In genomic region chr5:32102254-32102653, GRCh38 we compare ENCODE assay signal across 13 cellular contexts.
DNase-seq lines count a peak whose midpoint lies in the region; ATAC-seq and TF ChIP-seq lines count a peak whose summit lies in the region.
"Had no signal": no experiment of that assay in that cellular context is flagged by ENCODE, and none has a peak within 500 bp of the region (broad histone marks: within the 10 kb centered on the region; RNA-seq: fewer than 3 reads in every experiment).

No MANE protein-coding gene starts in this region.

- POLR2A ChIA-PET in naive thymus-derived CD8-positive, alpha-beta T cell (lab: Charles Lee) = no interaction called here

- CTCF ChIA-PET in activated naive CD4-positive, alpha-beta T cell treated with anti-CD3 and anti-CD28 coated beads for 36 hours (lab: Charles Lee) = interaction anchor here (0.7 kb wide), 1 partner anchor 9 kb away, joined by 3 read pairs; no protein-coding TSS in a partner anchor

- no peaks in the 10 kb centered on the region for H3K9me3 Mint-ChIP-seq in activated naive CD4-positive, alpha-beta T cell treated with anti-CD3 and anti-CD28 coated beads for 36 hours
- H3K9me3 Mint-ChIP-seq in endothelial cell (ENCODE audit: unreplicated experiment) (no peaks in the 10 kb centered on the region), osteocyte (ENCODE audit: unreplicated experiment) (no peaks in the 10 kb centered on the region)
- no peaks in the 10 kb centered on the region for H3K9me3 Mint-ChIP-seq in naive thymus-derived CD8-positive, alpha-beta T cell
- no peaks in the 10 kb centered on the region for H3K9me3 Mint-ChIP-seq in effector memory CD8-positive, alpha-beta T cell
- H3K9me3 Mint-ChIP-seq: CD4-positive, alpha-beta memory T cell had no signal

- intact Hi-C loops in activated naive CD4-positive, alpha-beta T cell treated with anti-CD3 and anti-CD28 coated beads for 36 hours (cut with micrococcal nuclease) = no loop called here

- H3K4me3 Mint-ChIP-seq in activated naive CD4-positive, alpha-beta T cell treated with anti-CD3 and anti-CD28 coated beads for 36 hours = no peak overlapping the region
- peak overlapping the region; percentile 52 for H3K4me3 Mint-ChIP-seq in endothelial cell (ENCODE audit: unreplicated experiment)
- no peak overlapping the region for H3K4me3 Mint-ChIP-seq in naive thymus-derived CD8-positive, alpha-beta T cell
- no peak overlapping the region for H3K4me3 Mint-ChIP-seq in osteocyte (ENCODE audit: unreplicated experiment)
- H3K4me3 Mint-ChIP-seq in effector memory CD8-positive, alpha-beta T cell = no peak overlapping the region
- H3K4me3 Mint-ChIP-seq: CD4-positive, alpha-beta memory T cell had no signal

- peak overlapping the region; percentile 17 for H3K27ac Mint-ChIP-seq in activated naive CD4-positive, alpha-beta T cell treated with anti-CD3 and anti-CD28 coated beads for 36 hours
- H3K27ac Mint-ChIP-seq in endothelial cell (ENCODE audit: unreplicated experiment) (peak overlapping the region; percentile 86), osteocyte (ENCODE audit: unreplicated experiment) (peak overlapping the region; percentile 5)
- peak overlapping the region in 6 of 10 donors; percentile 1 to 67 (median 46) for H3K27ac Mint-ChIP-seq in naive thymus-derived CD8-positive, alpha-beta T cell
- H3K27ac Mint-ChIP-seq in effector memory CD8-positive, alpha-beta T cell = peak overlapping the region in 1 of 2 donors; percentile 76

- no peaks in the 10 kb centered on the region for H3K27me3 Mint-ChIP-seq in activated naive CD4-positive, alpha-beta T cell treated with anti-CD3 and anti-CD28 coated beads for 36 hours (ENCODE audit: low read depth)
- H3K27me3 Mint-ChIP-seq in endothelial cell (ENCODE audit: unreplicated experiment) (peaks cover 24% of the 10 kb centered on the region), osteocyte (ENCODE audit: unreplicated experiment) (no peaks in the 10 kb centered on the region)
- H3K27me3 Mint-ChIP-seq in naive thymus-derived CD8-positive, alpha-beta T cell = no peaks in the 10 kb centered on the region
- no peaks in the 10 kb centered on the region for H3K27me3 Mint-ChIP-seq in effector memory CD8-positive, alpha-beta T cell
- H3K27me3 Mint-ChIP-seq: CD4-positive, alpha-beta memory T cell had no signal

- peaks cover 11% of the 10 kb centered on the region for H3K36me3 Mint-ChIP-seq in activated naive CD4-positive, alpha-beta T cell treated with anti-CD3 and anti-CD28 coated beads for 36 hours (ENCODE audit: low read depth)
- H3K36me3 Mint-ChIP-seq in endothelial cell (ENCODE audit: low read depth, unreplicated experiment) (peaks cover 69% of the 10 kb centered on the region), osteocyte (ENCODE audit: unreplicated experiment) (peaks cover 35% of the 10 kb centered on the region)
- peaks cover 0 to 61% (median 3%) of the 10 kb centered on the region in 3 donors for H3K36me3 Mint-ChIP-seq in naive thymus-derived CD8-positive, alpha-beta T cell
- peaks cover 43% of the 10 kb centered on the region for H3K36me3 Mint-ChIP-seq in effector memory CD8-positive, alpha-beta T cell (ENCODE audit: insufficient read depth)

- ATAC-seq in naive thymus-derived CD8-positive, alpha-beta T cell = no peak
- ATAC-seq in effector memory CD8-positive, alpha-beta T cell (replicated peaks) = no peak
- ATAC-seq: A549 had no signal

- TF ChIP-seq CTCF in endothelial cell (IDR thresholded peaks at IDR 0.05; ENCODE audit: unreplicated experiment) = no peak
- no peak for TF ChIP-seq CTCF in osteocyte (IDR thresholded peaks at IDR 0.05)

- DNase-seq in activated naive CD4-positive, alpha-beta T cell treated with anti-CD3 and anti-CD28 coated beads for 36 hours = no peak
- DNase-seq in activated naive CD4-positive, alpha-beta T cell treated with Interleukin-2 at 50 U/mL for 16 hours = no peak
- DNase-seq in endothelial cell (ENCODE audit: low spot score) (no peak), osteocyte (ENCODE audit: extremely low spot score, unreplicated experiment) (no peak), NCI-H1048 (lab: John Stamatoyannopoulos, UW) (no peak), NCI-H1417 (lab: John Stamatoyannopoulos, UW) (no peak)
- no peak for DNase-seq in naive thymus-derived CD8-positive, alpha-beta T cell
- DNase-seq in effector memory CD8-positive, alpha-beta T cell = no peak
- DNase-seq: BE2C; CD4-positive, alpha-beta memory T cell; DMS79; EL had no signal

- no peaks in the 10 kb centered on the region for H3K4me1 Mint-ChIP-seq in activated naive CD4-positive, alpha-beta T cell treated with anti-CD3 and anti-CD28 coated beads for 36 hours (ENCODE audit: low read depth)
- H3K4me1 Mint-ChIP-seq in endothelial cell (ENCODE audit: unreplicated experiment) (peaks cover 47% of the 10 kb centered on the region), osteocyte (ENCODE audit: unreplicated experiment) (peaks cover 3% of the 10 kb centered on the region)
- peaks cover 0 to 1% (median 0%) of the 10 kb centered on the region in 4 donors for H3K4me1 Mint-ChIP-seq in naive thymus-derived CD8-positive, alpha-beta T cell
- H3K4me1 Mint-ChIP-seq in effector memory CD8-positive, alpha-beta T cell (ENCODE audit: low read depth in 2 of 2) = no peaks in the 10 kb centered on the region
- H3K4me1 Mint-ChIP-seq: CD4-positive, alpha-beta memory T cell had no signal
